1 cellular context compared by ENCODE assay signal in the genomic region with DNA sequence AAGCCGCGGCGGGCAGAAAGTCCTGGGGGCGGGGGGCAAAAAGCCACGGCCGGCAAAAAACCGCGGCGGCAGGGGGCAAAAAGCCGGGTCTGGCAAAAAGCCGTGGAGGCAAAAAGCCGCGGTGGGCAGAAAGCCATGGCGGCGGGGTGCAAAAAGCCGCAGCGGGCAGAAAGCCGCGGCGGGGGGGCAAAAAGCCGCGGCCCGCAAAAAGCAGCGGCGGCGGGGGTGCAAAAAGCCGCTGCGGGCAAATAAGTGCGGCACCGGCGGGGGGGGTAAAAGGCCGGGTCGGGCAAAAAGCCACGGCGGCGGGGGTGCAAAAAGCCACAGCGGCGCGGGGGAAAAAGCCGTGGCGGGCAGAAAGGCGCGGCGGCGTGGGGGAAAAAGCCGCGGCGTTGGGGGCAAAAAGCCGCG.
A peak's percentile ranks its signal among the peaks of the same experiment; 100 is the strongest.
TF ChIP-seq lines count a peak whose summit lies in the region.

No MANE protein-coding gene starts in this region.

TF ChIP-seq in H1, 55 proteins besides CTCF, POLR2A, EP300 and RAD21:
- TF ChIP-seq EZH2 (IDR thresholded peaks at IDR 0.05; ENCODE audit: low read depth, low read length, severe bottlenecking) (peak; percentile 51), SUZ12 (IDR thresholded peaks at IDR 0.05; ENCODE audit: low read length) (peak; percentile 52; the same call in 1 of the 2 replicates)
